Comparison of ENCODE assay signal across 11 cellular contexts in genomic region chr4:655735-656151, GRCh38.
"Had no signal": no experiment of that assay in that cellular context is flagged by ENCODE, and none has a peak within 500 bp of the region (broad histone marks: within the 10 kb centered on the region; RNA-seq: fewer than 3 reads in every experiment).

No MANE protein-coding gene starts in this region.

- ATAC-seq: activated CD4-positive, CD25-positive, alpha-beta regulatory T cell treated with anti-CD3 and anti-CD28 coated beads, Interleukin-2, amount 50 U/mL, for 24 hours had no signal

- H3K27me3 ChIP-seq: testis had no signal

- H3K27ac Mint-ChIP-seq: activated T-helper 1 cell treated with anti-CD3 and anti-CD28 coated beads, Interleukin-12 subunit alpha, Interleukin-12 subunit beta, Interleukin-2, Interleukin-4 antibody, amounts not matched to agents 30 ng/mL and 10 ng/mL and 1 ng/mL, durations not matched to agents 14 hours and 24 hours and 36 hours had no signal

- H3K4me3 ChIP-seq: esophagus squamous epithelium, testis had no signal

- H3K36me3 ChIP-seq: esophagus squamous epithelium, neutrophil had no signal

- H3K4me3 Mint-ChIP-seq: activated T-helper 1 cell treated with anti-CD3 and anti-CD28 coated beads, Interleukin-12 subunit alpha, Interleukin-12 subunit beta, Interleukin-2, Interleukin-4 antibody, amounts not matched to agents 30 ng/mL and 10 ng/mL and 1 ng/mL, durations not matched to agents 14 hours and 24 hours and 36 hours had no signal

- H3K4me1 ChIP-seq: testis had no signal

- H3K9me3 Mint-ChIP-seq: activated T-helper 1 cell treated with anti-CD3 and anti-CD28 coated beads, Interleukin-12 subunit alpha, Interleukin-12 subunit beta, Interleukin-2, Interleukin-4 antibody, amounts not matched to agents 30 ng/mL and 10 ng/mL and 1 ng/mL, durations not matched to agents 14 hours and 24 hours and 36 hours had no signal

- H3K27ac ChIP-seq: esophagus squamous epithelium, neutrophil, testis had no signal

- DNase-seq: activated naive CD4-positive, alpha-beta T cell; esophagus squamous epithelium; stimulated activated CD4-positive, alpha-beta T cell treated with anti-CD3 and anti-CD28 coated beads, Interleukin-15, amount 100 ng/mL, for 24 hours; stimulated activated CD4-positive, alpha-beta T cell treated with anti-CD3 and anti-CD28 coated beads, Interleukin-4, amount 100 ng/mL, for 24 hours; stimulated activated naive CD4-positive, alpha-beta T cell; T-helper 1 cell; T1000; testis had no signal

- H3K9me3 ChIP-seq: esophagus squamous epithelium, neutrophil, testis had no signal
